In the genomic region with DNA sequence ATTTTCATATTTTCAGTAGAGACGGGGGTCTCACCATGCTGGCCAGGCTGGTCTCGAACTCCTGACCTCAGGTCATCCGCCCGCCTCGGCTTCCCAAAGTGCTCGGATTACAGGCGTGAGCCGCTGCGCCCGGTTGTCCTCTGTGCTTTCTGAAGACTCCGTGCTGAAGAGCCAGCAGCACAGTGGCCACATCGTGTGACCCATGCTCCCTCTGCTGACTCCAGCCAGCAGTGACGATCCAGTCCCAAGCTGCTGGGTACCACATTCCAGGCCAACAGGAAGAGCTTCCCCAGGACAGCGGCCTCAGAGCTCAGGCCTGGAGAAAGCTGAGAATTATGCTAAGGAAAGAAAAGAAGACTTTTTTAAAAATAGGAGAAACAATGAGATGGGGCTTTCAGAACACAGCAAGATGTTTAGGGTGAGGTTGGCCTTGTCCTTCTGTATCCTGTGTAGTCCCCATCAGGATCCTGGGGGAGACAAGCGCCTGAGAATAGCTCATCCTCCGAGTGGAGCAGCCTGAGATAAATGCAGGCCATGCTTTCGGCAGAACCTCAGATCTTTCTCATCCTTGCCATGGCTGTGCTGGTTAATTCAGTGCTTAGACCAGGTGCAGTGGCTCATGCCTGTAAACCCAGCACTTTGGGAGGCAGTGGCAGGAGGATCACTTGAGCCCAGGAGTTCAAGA, we compare ENCODE assay signal across 8 cellular contexts.
A peak's percentile ranks its signal among the peaks of the same experiment; 100 is the strongest.
DNase-seq lines count a peak whose midpoint lies in the region; ATAC-seq and TF ChIP-seq lines count a peak whose summit lies in the region.

No MANE protein-coding gene starts in this region.

- TF ChIP-seq EP300 in gastroesophageal sphincter (IDR thresholded peaks at IDR 0.05), result no peak

- peaks cover 0 to 5% (median 0%) of the 10 kb centered on the region in 3 donors for H3K4me1 ChIP-seq in gastroesophageal sphincter

- ATAC-seq in esophagus mucosa (peak; percentile 50), gastroesophageal sphincter (no peak)

- no peak overlapping the region for H3K27ac ChIP-seq in gastroesophageal sphincter

- no peak for DNase-seq in GM13977 (ENCODE audit: low spot score)
- peak; percentile 78 for DNase-seq in NCI-H774 (lab: John Stamatoyannopoulos, UW)
- DNase-seq in pons (ENCODE audit: low spot score), result peak; percentile 54
- DNase-seq in cortex of kidney (lab: John Stamatoyannopoulos, UW), result no peak
- no peak for DNase-seq in activated CD4-positive, alpha-beta T cell treated with anti-CD3 and anti-CD28 coated beads for 4 hours
- DNase-seq in GM13976 (ENCODE audit: low spot score), result no peak

- peak; percentile 23 for TF ChIP-seq CTCF in GM13977 (IDR thresholded peaks at IDR 0.05; ENCODE audit: extremely low read depth, insufficient read depth, missing control alignments)
- TF ChIP-seq CTCF in gastroesophageal sphincter (IDR thresholded peaks at IDR 0.05), result no peak
- TF ChIP-seq CTCF in GM13976 (IDR thresholded peaks at IDR 0.05; ENCODE audit: borderline replicate concordance, control extremely low read depth, extremely low read depth, insufficient read depth, missing control alignments), result no peak

- H3K27me3 ChIP-seq in gastroesophageal sphincter, result peaks cover 30% of the 10 kb centered on the region

- no peak overlapping the region for H3K4me3 ChIP-seq in gastroesophageal sphincter

- no peak for TF ChIP-seq POLR2A in gastroesophageal sphincter (IDR thresholded peaks at IDR 0.05)

- H3K36me3 ChIP-seq in gastroesophageal sphincter, result no peaks in the 10 kb centered on the region

- in situ Hi-C loops in GM13977 (cut with MboI; ENCODE audit: low pct_unique_long_range_greater_than_20kb, low sequenced_read_pairs, unreplicated experiment), result no loop called here
- in situ Hi-C loops in GM13976 (cut with MboI; ENCODE audit: low sequenced_read_pairs, unreplicated experiment), result no loop called here

- whole genome bisulfite sequencing in gastroesophageal sphincter (ENCODE audit: low coverage in 1 of 2), 2 donors, result 60 to 65% methylated on average over 1 to 4 of the region's 17 CpGs

- peaks cover 0 to 7% (median 0%) of the 10 kb centered on the region in 3 donors for H3K9me3 ChIP-seq in gastroesophageal sphincter

Comparison
In these comparisons a context has a peak if more than half of its experiments do, and no peak if none do; other contexts are left out.
1. DNase-seq: peak in NCI-H774 (single experiment) and pons (single experiment); none in GM13977 (single experiment), cortex of kidney (single experiment), activated CD4-positive, alpha-beta T cell treated with anti-CD3 and anti-CD28 coated beads for 4 hours (0 of 2) and GM13976 (single experiment).